Comparison of ENCODE assay signal across 1 cellular context in the genomic region with DNA sequence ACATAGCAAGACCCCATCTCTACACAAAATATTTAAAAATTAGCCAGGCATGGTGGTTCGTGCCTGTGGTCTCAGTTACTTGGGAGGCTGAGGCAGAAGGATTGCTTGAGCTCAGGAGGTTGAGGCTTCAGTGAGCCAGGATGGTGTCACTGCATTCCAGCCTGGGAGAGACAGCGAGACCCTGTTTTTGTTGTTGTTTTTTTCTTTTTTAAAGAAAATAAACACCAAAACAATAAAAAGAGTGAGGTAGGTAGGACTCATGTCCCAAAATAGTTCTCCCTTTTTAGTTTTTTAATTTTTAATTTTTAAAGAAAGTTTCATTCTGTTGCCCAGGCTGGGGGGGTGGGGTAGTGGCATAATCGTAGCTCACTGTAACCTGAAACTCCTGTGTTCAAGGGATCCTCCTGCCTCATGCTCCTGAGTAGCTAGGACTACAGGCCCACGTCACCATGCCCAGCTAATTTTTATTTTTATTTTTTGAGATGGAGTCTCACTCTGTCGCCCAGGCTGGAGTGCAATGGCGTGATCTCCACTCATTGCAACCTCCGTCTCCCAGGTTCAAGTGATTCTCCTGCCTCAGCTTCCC.
TF ChIP-seq lines count a peak whose summit lies in the region.

No MANE protein-coding gene starts in this region.

TF ChIP-seq in SK-N-SH, 30 proteins besides CTCF, POLR2A, EP300 and RAD21 (continued from another document):
- TF ChIP-seq, protein P1, sequence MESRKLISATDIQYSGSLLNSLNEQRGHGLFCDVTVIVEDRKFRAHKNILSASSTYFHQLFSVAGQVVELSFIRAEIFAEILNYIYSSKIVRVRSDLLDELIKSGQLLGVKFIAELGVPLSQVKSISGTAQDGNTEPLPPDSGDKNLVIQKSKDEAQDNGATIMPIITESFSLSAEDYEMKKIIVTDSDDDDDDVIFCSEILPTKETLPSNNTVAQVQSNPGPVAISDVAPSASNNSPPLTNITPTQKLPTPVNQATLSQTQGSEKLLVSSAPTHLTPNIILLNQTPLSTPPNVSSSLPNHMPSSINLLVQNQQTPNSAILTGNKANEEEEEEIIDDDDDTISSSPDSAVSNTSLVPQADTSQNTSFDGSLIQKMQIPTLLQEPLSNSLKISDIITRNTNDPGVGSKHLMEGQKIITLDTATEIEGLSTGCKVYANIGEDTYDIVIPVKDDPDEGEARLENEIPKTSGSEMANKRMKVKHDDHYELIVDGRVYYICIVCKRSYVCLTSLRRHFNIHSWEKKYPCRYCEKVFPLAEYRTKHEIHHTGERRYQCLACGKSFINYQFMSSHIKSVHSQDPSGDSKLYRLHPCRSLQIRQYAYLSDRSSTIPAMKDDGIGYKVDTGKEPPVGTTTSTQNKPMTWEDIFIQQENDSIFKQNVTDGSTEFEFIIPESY (IDR thresholded peaks at IDR 0.05; ENCODE audit: borderline replicate concordance, low read depth) = no peak
- TF ChIP-seq JUND (IDR thresholded peaks at IDR 0.05) (no peak), CHD2 (IDR thresholded peaks at IDR 0.05; ENCODE audit: low read length, partially characterized antibody) (no peak), MXI1 (IDR thresholded peaks at IDR 0.05; ENCODE audit: low read depth, low read length) (no peak), ELF1 (IDR thresholded peaks at IDR 0.05) (no peak), RXRA (IDR thresholded peaks at IDR 0.05; ENCODE audit: borderline replicate concordance, low read depth) (no peak)
- TF ChIP-seq, protein P2, sequence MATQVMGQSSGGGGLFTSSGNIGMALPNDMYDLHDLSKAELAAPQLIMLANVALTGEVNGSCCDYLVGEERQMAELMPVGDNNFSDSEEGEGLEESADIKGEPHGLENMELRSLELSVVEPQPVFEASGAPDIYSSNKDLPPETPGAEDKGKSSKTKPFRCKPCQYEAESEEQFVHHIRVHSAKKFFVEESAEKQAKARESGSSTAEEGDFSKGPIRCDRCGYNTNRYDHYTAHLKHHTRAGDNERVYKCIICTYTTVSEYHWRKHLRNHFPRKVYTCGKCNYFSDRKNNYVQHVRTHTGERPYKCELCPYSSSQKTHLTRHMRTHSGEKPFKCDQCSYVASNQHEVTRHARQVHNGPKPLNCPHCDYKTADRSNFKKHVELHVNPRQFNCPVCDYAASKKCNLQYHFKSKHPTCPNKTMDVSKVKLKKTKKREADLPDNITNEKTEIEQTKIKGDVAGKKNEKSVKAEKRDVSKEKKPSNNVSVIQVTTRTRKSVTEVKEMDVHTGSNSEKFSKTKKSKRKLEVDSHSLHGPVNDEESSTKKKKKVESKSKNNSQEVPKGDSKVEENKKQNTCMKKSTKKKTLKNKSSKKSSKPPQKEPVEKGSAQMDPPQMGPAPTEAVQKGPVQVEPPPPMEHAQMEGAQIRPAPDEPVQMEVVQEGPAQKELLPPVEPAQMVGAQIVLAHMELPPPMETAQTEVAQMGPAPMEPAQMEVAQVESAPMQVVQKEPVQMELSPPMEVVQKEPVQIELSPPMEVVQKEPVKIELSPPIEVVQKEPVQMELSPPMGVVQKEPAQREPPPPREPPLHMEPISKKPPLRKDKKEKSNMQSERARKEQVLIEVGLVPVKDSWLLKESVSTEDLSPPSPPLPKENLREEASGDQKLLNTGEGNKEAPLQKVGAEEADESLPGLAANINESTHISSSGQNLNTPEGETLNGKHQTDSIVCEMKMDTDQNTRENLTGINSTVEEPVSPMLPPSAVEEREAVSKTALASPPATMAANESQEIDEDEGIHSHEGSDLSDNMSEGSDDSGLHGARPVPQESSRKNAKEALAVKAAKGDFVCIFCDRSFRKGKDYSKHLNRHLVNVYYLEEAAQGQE (IDR thresholded peaks at IDR 0.05; ENCODE audit: low read depth, low read length) = no peak
